1 cellular context compared by ENCODE assay signal in the genomic region with DNA sequence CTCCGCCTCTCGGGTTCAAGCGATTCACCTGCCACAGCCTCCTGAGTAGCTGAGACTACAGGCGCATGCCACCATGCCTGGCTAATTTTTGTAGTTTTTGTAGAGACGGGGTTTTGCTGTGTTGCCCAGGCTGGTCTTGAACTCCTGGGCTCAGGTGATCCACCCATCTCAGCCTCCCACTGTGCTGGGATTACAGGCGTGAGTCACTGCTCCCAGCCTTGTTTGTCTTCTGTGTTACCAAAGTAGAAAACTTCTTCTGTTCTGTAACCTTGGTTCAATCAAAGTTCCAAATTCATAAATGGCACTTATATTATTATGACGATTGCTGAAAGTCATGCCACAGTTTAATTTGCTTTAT.
TF ChIP-seq lines count a peak whose summit lies in the region.
"Not testable (repeated sequence)": the region's sequence is repeated elsewhere in the genome, so short reads cannot be mapped to it uniquely, and the experiment has no call there.

No MANE protein-coding gene starts in this region.

TF ChIP-seq in K562, 482 proteins besides CTCF, POLR2A, EP300 and RAD21 (continued from another document):
- TF ChIP-seq, protein P1, sequence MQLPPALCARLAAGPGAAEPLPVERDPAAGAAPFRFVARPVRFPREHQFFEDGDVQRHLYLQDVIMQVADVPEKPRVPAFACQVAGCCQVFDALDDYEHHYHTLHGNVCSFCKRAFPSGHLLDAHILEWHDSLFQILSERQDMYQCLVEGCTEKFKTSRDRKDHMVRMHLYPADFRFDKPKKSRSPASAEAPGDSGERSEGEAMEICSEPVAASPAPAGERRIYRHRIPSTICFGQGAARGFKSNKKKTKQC (CRISPR knock-in tag; IDR thresholded peaks at IDR 0.05): 0 out of 2 replicates have a peak, but pooled peaks have one; percentile 13
- TF ChIP-seq, protein P2, sequence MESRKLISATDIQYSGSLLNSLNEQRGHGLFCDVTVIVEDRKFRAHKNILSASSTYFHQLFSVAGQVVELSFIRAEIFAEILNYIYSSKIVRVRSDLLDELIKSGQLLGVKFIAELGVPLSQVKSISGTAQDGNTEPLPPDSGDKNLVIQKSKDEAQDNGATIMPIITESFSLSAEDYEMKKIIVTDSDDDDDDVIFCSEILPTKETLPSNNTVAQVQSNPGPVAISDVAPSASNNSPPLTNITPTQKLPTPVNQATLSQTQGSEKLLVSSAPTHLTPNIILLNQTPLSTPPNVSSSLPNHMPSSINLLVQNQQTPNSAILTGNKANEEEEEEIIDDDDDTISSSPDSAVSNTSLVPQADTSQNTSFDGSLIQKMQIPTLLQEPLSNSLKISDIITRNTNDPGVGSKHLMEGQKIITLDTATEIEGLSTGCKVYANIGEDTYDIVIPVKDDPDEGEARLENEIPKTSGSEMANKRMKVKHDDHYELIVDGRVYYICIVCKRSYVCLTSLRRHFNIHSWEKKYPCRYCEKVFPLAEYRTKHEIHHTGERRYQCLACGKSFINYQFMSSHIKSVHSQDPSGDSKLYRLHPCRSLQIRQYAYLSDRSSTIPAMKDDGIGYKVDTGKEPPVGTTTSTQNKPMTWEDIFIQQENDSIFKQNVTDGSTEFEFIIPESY (CRISPR knock-in tag; IDR thresholded peaks at IDR 0.05): 0 out of 2 replicates have a peak, but pooled peaks have one; percentile 1
- peak; percentile 51; the same call in 1 of the 2 replicates for TF ChIP-seq FOSL1 (tag; conservative IDR thresholded peaks at IDR 0.05)
- TF ChIP-seq JUND (IDR thresholded peaks at IDR 0.05; ENCODE audit: borderline replicate concordance, low read depth, low read length): not testable (repeated sequence)
- 0 out of 3 replicates have a peak, but pooled peaks have one; percentile 43 for TF ChIP-seq JUND (tag; IDR thresholded peaks at IDR 0.05; ENCODE audit: borderline replicate concordance, low read depth, low read length)
